Comparison of ENCODE assay signal across 23 cellular contexts in genomic region chr7:99651290-99651689, GRCh38. TPM values are rescaled to one million over a fixed set of nuclear protein-coding genes. Genes with fewer than 3 reads are reported as not detected.
DNase-seq lines count a peak whose midpoint lies in the region; ATAC-seq, FAIRE-seq and TF ChIP-seq lines count a peak whose summit lies in the region.
"Had no signal": no experiment of that assay in that cellular context is flagged by ENCODE, and none has a peak within 500 bp of the region (broad histone marks: within the 10 kb centered on the region; RNA-seq: fewer than 3 reads in every experiment).

No MANE protein-coding gene starts in this region.

- TF ChIP-seq POLR2A in K562 (conservative IDR thresholded peaks at IDR 0.05) (no peak), right lobe of liver (IDR thresholded peaks at IDR 0.05) (no peak)

- no peaks in the 10 kb centered on the region for H3K79me2 ChIP-seq in K562 (ENCODE audit: control insufficient read depth, insufficient read depth, low read length)

- ATAC-seq in K562 (no peak), left lobe of liver (peak; percentile 21), right lobe of liver (peak; percentile 13 to 37 (median 18)), GM21786 (IDR thresholded peaks at IDR 0.05; ENCODE audit: unreplicated experiment) (no peak)
- ATAC-seq: GM12878 had no signal

- H2AFZ ChIP-seq in K562 (ENCODE audit: low read depth, low read length): no peak overlapping the region

- no peaks in the 10 kb centered on the region for H4K20me1 ChIP-seq in K562 (replicated peaks; ENCODE audit: control insufficient read depth, insufficient read depth, low read length)
- H4K20me1 ChIP-seq: BLaER1 treated with 17β-estradiol and CSF1 and Interleukin-3, amounts not matched to agents 10 nM and 100 nM had no signal

- 56% methylated on average over 2 of the region's 2 CpGs for WGBS in K562 (ENCODE audit: insufficient coverage, low coverage, missing lambda C conversion rate)
- 92% methylated on average over 2 of the region's 2 CpGs for WGBS in right lobe of liver (ENCODE audit: insufficient coverage, low coverage, low lambda C conversion rate, missing lambda C conversion rate)

- DNase-seq in K562 (ENCODE audit: extremely low read depth in 1 of 4, low spot score in 3 of 4) (no peak), left lobe of liver (ENCODE audit: low spot score) (no peak), right lobe of liver (no peak), SK-N-DZ (ENCODE audit: low spot score) (no peak), SIG-M5 (lab: John Stamatoyannopoulos, UW) (no peak)
- DNase-seq: ACHN; AML-193; BE2C; CD4-positive, alpha-beta T cell; CD8-positive, alpha-beta memory T cell; DMS 273 treated with DMSO at 0.1 percent for 48 hours; DMS79; EL; GDM1; GOT3; HFFc6 had no signal

- in situ Hi-C loops in K562 (cut with MboI): no loop called here

- BruUV-seq in K562 (replicated peaks; lab: Mats Ljungman, UMichigan): no TSS peak

- no peak for TF ChIP-seq EP300 in K562 (IDR thresholded peaks at IDR 0.05; ENCODE audit: low read length)

- no peaks in the 10 kb centered on the region for H3K9me1 ChIP-seq in K562 (ENCODE audit: control insufficient read depth, insufficient read depth, low read length)

- H3K9ac ChIP-seq in K562 (ENCODE audit: insufficient read depth in 1 of 2, low read depth in 2 of 2, low read length in 2 of 2): no peak overlapping the region
- H3K9ac ChIP-seq: BLaER1 treated with 17β-estradiol and CSF1 and Interleukin-3, amounts not matched to agents 10 nM and 100 nM had no signal

- no peak for FAIRE-seq in K562 (lab: Jason Lieb, UNC)
- FAIRE-seq: A204.1, D721Med, GM12878, H54 had no signal

- H3K27me3 ChIP-seq in K562 (ENCODE audit: control insufficient read depth in 2 of 2, insufficient read depth in 2 of 2, low read length in 2 of 2): no peaks in the 10 kb centered on the region
- no peaks in the 10 kb centered on the region for H3K27me3 ChIP-seq in right lobe of liver
- H3K27me3 ChIP-seq: BE2C; BLaER1 treated with 17β-estradiol and CSF1 and Interleukin-3, amounts not matched to agents 10 nM and 100 nM had no signal

- H3K9me3 ChIP-seq in K562 (replicated peaks; ENCODE audit: control insufficient read depth, insufficient read depth, low read depth, low read length) (no peaks in the 10 kb centered on the region), right lobe of liver (no peaks in the 10 kb centered on the region)
- H3K9me3 ChIP-seq: BE2C, HAP-1 had no signal

- H3K27ac ChIP-seq in K562 (ENCODE audit: extremely low read depth, low read depth, low read length) (no peak overlapping the region), right lobe of liver (no peak overlapping the region)
- H3K27ac ChIP-seq: BLaER1 treated with 17β-estradiol and CSF1 and Interleukin-3, amounts not matched to agents 10 nM and 100 nM had no signal

- intact Hi-C loops in K562 (cut with micrococcal nuclease): no loop called here
- intact Hi-C loops in right lobe of liver (cut with DNase I): no loop called here

- TF ChIP-seq RAD21 in K562 (CRISPR knock-in tag; conservative IDR thresholded peaks at IDR 0.05 in 1 of 2, IDR thresholded peaks at IDR 0.05 in 1 of 2): no peak

- no peak overlapping the region for H3K4me2 ChIP-seq in K562 (ENCODE audit: insufficient read depth, low read length)

- CTCF ChIA-PET in K562 (lab: Yijun Ruan, JAX; ENCODE audit: low intra/inter-chr PET ratio): no interaction called here

- POLR2A ChIA-PET in K562 (lab: Yijun Ruan, JAX): interaction anchor here (0.8 kb wide), 1 partner anchor 21 kb away, joined by 3 read pairs; no protein-coding TSS in a partner anchor

- no peaks in the 10 kb centered on the region for H3K4me1 ChIP-seq in K562 (replicated peaks in 1 of 2; ENCODE audit: control insufficient read depth in 2 of 2, insufficient read depth in 2 of 2, low read length in 2 of 2)
- H3K4me1 ChIP-seq in right lobe of liver: no peaks in the 10 kb centered on the region
- H3K4me1 ChIP-seq: BE2C, HAP-1 had no signal

- no peak for TF ChIP-seq CTCF in K562 (IDR thresholded peaks at IDR 0.05 in 2 of 3, conservative IDR thresholded peaks at IDR 0.05 in 1 of 3; ENCODE audit: insufficient read depth in 2 of 3, low read depth in 1 of 3, low read length in 3 of 3)
- TF ChIP-seq CTCF in right lobe of liver (IDR thresholded peaks at IDR 0.05): no peak

- H3K4me3 ChIP-seq in K562 (no peak overlapping the region), right lobe of liver (no peak overlapping the region)
- H3K4me3 ChIP-seq: BLaER1 treated with 17β-estradiol and CSF1 and Interleukin-3, amounts not matched to agents 10 nM and 100 nM; GM12878; HAP-1 had no signal

- H3K36me3 ChIP-seq in K562 (ENCODE audit: control insufficient read depth, insufficient read depth, low read length) (no peaks in the 10 kb centered on the region), right lobe of liver (peaks cover 0 to 5% (median under 1%) of the 10 kb centered on the region in 4 donors)
- H3K36me3 ChIP-seq: BE2C, HAP-1 had no signal

TF ChIP-seq in K562, 482 proteins besides CTCF, POLR2A, EP300 and RAD21 (continues in another document):
- TF ChIP-seq NFXL1 (CRISPR knock-in tag; IDR thresholded peaks at IDR 0.05): no peak

RNA-seq across cellular contexts. Expression of gene CYP3A5, which starts 28.5 kb away (rescaled TPM):
- total RNA-seq in K562 (2011; cell fraction: chromatin; rRNA removed; ENCODE audit: low replicate concordance): 9.6 and 11.2 TPM in 2 replicates
- 4.3 and 5.0 TPM in 2 replicates for total RNA-seq in K562 (2011; cell fraction: nucleolus; rRNA removed)
- 4.5 and 5.9 TPM in 2 replicates for total RNA-seq in K562 (2011; cell fraction: nucleoplasm; rRNA removed)
- total RNA-seq in K562 (2014; rRNA removed) (0.73 and 1.3 TPM in 2 replicates), K562 (2014; rRNA removed; fragmentation: Illumina TruSeq; extraction: Trizol) (1.3 and 1.7 TPM in 2 replicates), K562 (2015; rRNA removed; fragmentation: Illumina TruSeq; extraction: Trizol) (1.7 and 2.8 TPM in 2 replicates), K562 (2021) (0.96 and 1.5 TPM in 2 replicates), left lobe of liver (564 TPM), right lobe of liver (100 to 1,000 TPM; 307 to 774 (median 646) TPM)
- polyA plus RNA-seq in K562 (2011; rRNA removed) (0.98 and 1.5 TPM in 2 replicates), K562 (2014; fragmentation: Illumina TruSeq; extraction: Trizol) (1.1 and 1.2 TPM in 2 replicates), K562 (2014; fragmentation: Nextera tagmentation; extraction: Ambion mirVana) (1 to 10 TPM; 1.6 TPM), K562 (2014; rRNA removed) (1.5 and 1.6 TPM in 2 replicates)
- polyA plus RNA-seq in K562 (2011; cell fraction: cytosol; rRNA removed): 0.27 and 1.0 TPM in 2 replicates
- polyA plus RNA-seq in K562 (2011; cell fraction: nucleus; rRNA removed): 9.0 and 11.0 TPM in 2 replicates
- 2.6 and 5.5 TPM in 2 replicates for polyA plus RNA-seq in K562 (2012)
- polyA minus RNA-seq in K562 (2011; rRNA and poly(A)+ RNA removed): 1.8 and 2.9 TPM in 2 replicates
- polyA minus RNA-seq in K562 (2011; cell fraction: cytosol; rRNA and poly(A)+ RNA removed): 0.48 TPM in 1 of 2 replicates, not detected in the other
- polyA minus RNA-seq in K562 (2011; cell fraction: nucleus; rRNA and poly(A)+ RNA removed): 5.1 and 7.3 TPM in 2 replicates
- polyA plus RNA-seq in SK-N-DZ (2014; cell fraction: cytosol; rRNA removed): 0.50 and 2.7 TPM in 2 replicates
- polyA plus RNA-seq in SK-N-DZ (2014; cell fraction: nucleus; rRNA removed): 3.3 and 5.4 TPM in 2 replicates
- total RNA-seq: CD4-positive, alpha-beta T cell; CD8-positive, alpha-beta memory T cell had no signal

RNA-seq across cellular contexts. Expression of gene ZSCAN25, which starts 34.5 kb away (rescaled TPM):
- total RNA-seq in K562 (2011; cell fraction: chromatin; rRNA removed; ENCODE audit: low replicate concordance): 45.6 and 57.6 TPM in 2 replicates
- total RNA-seq in K562 (2011; cell fraction: nucleolus; rRNA removed): 32.4 and 33.2 TPM in 2 replicates
- total RNA-seq in K562 (2011; cell fraction: nucleoplasm; rRNA removed): 42.8 and 45.6 TPM in 2 replicates
- total RNA-seq in K562 (2014; rRNA removed): 13.7 and 16.9 TPM in 2 replicates
- 11.0 and 12.8 TPM in 2 replicates for total RNA-seq in K562 (2014; rRNA removed; fragmentation: Illumina TruSeq; extraction: Trizol)
- total RNA-seq in K562 (2015; rRNA removed; fragmentation: Illumina TruSeq; extraction: Trizol): 14.4 and 15.9 TPM in 2 replicates
- 15.7 and 18.4 TPM in 2 replicates for total RNA-seq in K562 (2021)
- 10.5 and 14.2 TPM in 2 replicates for polyA plus RNA-seq in K562 (2011; rRNA removed)
- polyA plus RNA-seq in K562 (2011; cell fraction: cytosol; rRNA removed): 8.9 and 10.6 TPM in 2 replicates
- polyA plus RNA-seq in K562 (2011; cell fraction: nucleus; rRNA removed): 16.5 and 25.1 TPM in 2 replicates
- 10.0 and 11.0 TPM in 2 replicates for polyA plus RNA-seq in K562 (2012)
- polyA plus RNA-seq in K562 (2014; fragmentation: Illumina TruSeq; extraction: Trizol): 11.7 and 12.0 TPM in 2 replicates
- 1 to 10 TPM in 1 of 2 experiments, under 1 TPM in 1; 0.94 to 1.1 TPM for polyA plus RNA-seq in K562 (2014; fragmentation: Nextera tagmentation; extraction: Ambion mirVana)
- polyA plus RNA-seq in K562 (2014; rRNA removed): 12.2 and 18.5 TPM in 2 replicates
- 19.5 and 22.0 TPM in 2 replicates for polyA minus RNA-seq in K562 (2011; rRNA and poly(A)+ RNA removed)
- polyA minus RNA-seq in K562 (2011; cell fraction: cytosol; rRNA and poly(A)+ RNA removed): 6.7 and 10.3 TPM in 2 replicates
- polyA minus RNA-seq in K562 (2011; cell fraction: nucleus; rRNA and poly(A)+ RNA removed): 14.4 and 16.6 TPM in 2 replicates
- total RNA-seq in left lobe of liver: 5.5 TPM
- 1 to 10 TPM; 4.5 to 7.4 (median 6.0) TPM for total RNA-seq in right lobe of liver
- polyA plus RNA-seq in SK-N-DZ (2014; cell fraction: cytosol; rRNA removed): 11.7 and 16.3 TPM in 2 replicates
- polyA plus RNA-seq in SK-N-DZ (2014; cell fraction: nucleus; rRNA removed): 16.5 and 21.4 TPM in 2 replicates

RNA-seq across cellular contexts. Expression of gene TMEM225B, which starts 53.2 kb away (rescaled TPM):
- 0.42 and 0.51 TPM in 2 replicates for total RNA-seq in K562 (2011; cell fraction: chromatin; rRNA removed; ENCODE audit: low replicate concordance)
- total RNA-seq in K562 (2011; cell fraction: nucleolus; rRNA removed): 4.0 and 4.3 TPM in 2 replicates
- total RNA-seq in K562 (2011; cell fraction: nucleoplasm; rRNA removed): 1.6 and 1.8 TPM in 2 replicates
- 0.61 and 0.73 TPM in 2 replicates for total RNA-seq in K562 (2014; rRNA removed)
- total RNA-seq in K562 (2014; rRNA removed; fragmentation: Illumina TruSeq; extraction: Trizol): 0.18 and 0.70 TPM in 2 replicates
- total RNA-seq in K562 (2015; rRNA removed; fragmentation: Illumina TruSeq; extraction: Trizol): 0.51 and 0.79 TPM in 2 replicates
- total RNA-seq in K562 (2021): 0.60 and 1.3 TPM in 2 replicates
- 0.56 and 0.93 TPM in 2 replicates for polyA plus RNA-seq in K562 (2011; rRNA removed)
- 0.30 and 1.1 TPM in 2 replicates for polyA plus RNA-seq in K562 (2011; cell fraction: cytosol; rRNA removed)
- 2.6 and 4.8 TPM in 2 replicates for polyA plus RNA-seq in K562 (2011; cell fraction: nucleus; rRNA removed)
- polyA plus RNA-seq in K562 (2012): 0.64 and 0.65 TPM in 2 replicates
- 0.32 and 0.68 TPM in 2 replicates for polyA plus RNA-seq in K562 (2014; fragmentation: Illumina TruSeq; extraction: Trizol)
- polyA plus RNA-seq in K562 (2014; fragmentation: Nextera tagmentation; extraction: Ambion mirVana): under 1 TPM; 0.08 to 0.25 TPM
- 0.62 and 0.94 TPM in 2 replicates for polyA plus RNA-seq in K562 (2014; rRNA removed)
- 0.36 and 0.74 TPM in 2 replicates for polyA minus RNA-seq in K562 (2011; rRNA and poly(A)+ RNA removed)
- not detected in 2 replicates for polyA minus RNA-seq in K562 (2011; cell fraction: cytosol; rRNA and poly(A)+ RNA removed)
- 2.2 TPM in 2 replicates for polyA minus RNA-seq in K562 (2011; cell fraction: nucleus; rRNA and poly(A)+ RNA removed)
- total RNA-seq in left lobe of liver: 0.18 TPM
- total RNA-seq in right lobe of liver: 1 to 10 TPM in 1 of 6 experiments, under 1 TPM in 3, not detected in 2; 0.25 to 1.4 (median 0.29) TPM
- polyA plus RNA-seq in SK-N-DZ (2014; cell fraction: cytosol; rRNA removed): 0.18 and 2.8 TPM in 2 replicates
- polyA plus RNA-seq in SK-N-DZ (2014; cell fraction: nucleus; rRNA removed): 0.57 TPM in 1 of 2 replicates, not detected in the other

Comparison
In these comparisons a context has a peak if more than half of its experiments do, and no peak if none do; other contexts are left out.
1. ATAC-seq: peak in left lobe of liver (single experiment) and right lobe of liver (4 of 4); none in K562 (single experiment) and GM21786 (single experiment).
2. RNA of gene CYP3A5, which starts 28.5 kb away (total RNA-seq): 307 to 774 TPM in right lobe of liver and 564 TPM in left lobe of liver (single experiment); 0.73 to 11.2 TPM in K562; every median in the first group is over 10 times any median in the second.